In the genomic region with DNA sequence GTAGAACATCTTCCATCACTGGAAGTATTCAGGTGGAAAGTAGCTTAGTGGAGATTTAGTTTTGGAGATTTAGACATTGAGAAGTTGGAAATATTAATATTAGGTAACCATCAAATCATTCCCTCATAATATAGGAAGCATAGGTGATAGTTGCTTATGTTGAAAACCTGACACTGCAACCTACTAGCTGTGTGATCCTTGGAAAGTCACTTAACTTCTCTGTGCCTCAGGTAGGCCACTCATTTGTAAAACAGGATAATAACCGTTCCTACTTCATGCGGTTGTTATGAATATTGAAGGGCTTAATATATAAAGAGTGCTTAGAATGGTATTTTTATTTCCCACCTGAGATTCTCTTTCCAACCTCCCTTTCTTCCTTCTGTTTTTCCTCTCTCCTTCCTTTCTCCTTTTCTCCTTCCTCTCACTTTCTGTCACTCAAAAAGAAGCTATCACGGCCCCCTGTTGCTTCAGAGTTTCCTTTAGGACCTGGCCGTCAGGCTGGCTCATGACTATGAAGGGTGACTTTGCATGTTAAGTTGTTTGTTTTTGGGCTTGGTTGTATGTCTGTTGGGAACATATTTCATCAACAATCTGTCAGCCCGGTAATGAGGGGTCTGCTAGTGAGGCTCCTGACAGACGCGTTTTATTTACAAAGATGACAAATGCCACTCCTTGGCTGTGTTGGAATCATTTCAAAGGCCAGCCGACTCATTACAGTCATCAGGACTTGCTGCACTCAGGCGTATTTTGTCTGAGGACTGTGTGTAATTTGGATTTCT, we compare ENCODE assay signal across 1 cellular context.
TF ChIP-seq lines count a peak whose summit lies in the region.

No MANE protein-coding gene starts in this region.

TF ChIP-seq in K562, 482 proteins besides CTCF, POLR2A, EP300 and RAD21 (continued from another document and continues in another):
- TF ChIP-seq, protein P1, sequence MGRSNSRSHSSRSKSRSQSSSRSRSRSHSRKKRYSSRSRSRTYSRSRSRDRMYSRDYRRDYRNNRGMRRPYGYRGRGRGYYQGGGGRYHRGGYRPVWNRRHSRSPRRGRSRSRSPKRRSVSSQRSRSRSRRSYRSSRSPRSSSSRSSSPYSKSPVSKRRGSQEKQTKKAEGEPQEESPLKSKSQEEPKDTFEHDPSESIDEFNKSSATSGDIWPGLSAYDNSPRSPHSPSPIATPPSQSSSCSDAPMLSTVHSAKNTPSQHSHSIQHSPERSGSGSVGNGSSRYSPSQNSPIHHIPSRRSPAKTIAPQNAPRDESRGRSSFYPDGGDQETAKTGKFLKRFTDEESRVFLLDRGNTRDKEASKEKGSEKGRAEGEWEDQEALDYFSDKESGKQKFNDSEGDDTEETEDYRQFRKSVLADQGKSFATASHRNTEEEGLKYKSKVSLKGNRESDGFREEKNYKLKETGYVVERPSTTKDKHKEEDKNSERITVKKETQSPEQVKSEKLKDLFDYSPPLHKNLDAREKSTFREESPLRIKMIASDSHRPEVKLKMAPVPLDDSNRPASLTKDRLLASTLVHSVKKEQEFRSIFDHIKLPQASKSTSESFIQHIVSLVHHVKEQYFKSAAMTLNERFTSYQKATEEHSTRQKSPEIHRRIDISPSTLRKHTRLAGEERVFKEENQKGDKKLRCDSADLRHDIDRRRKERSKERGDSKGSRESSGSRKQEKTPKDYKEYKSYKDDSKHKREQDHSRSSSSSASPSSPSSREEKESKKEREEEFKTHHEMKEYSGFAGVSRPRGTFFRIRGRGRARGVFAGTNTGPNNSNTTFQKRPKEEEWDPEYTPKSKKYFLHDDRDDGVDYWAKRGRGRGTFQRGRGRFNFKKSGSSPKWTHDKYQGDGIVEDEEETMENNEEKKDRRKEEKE (IDR thresholded peaks at IDR 0.05; ENCODE audit: borderline replicate concordance in 1 of 2, control insufficient read depth in 1 of 2, low read depth in 2 of 2, low read length in 1 of 2): no peak
- TF ChIP-seq, protein P2, sequence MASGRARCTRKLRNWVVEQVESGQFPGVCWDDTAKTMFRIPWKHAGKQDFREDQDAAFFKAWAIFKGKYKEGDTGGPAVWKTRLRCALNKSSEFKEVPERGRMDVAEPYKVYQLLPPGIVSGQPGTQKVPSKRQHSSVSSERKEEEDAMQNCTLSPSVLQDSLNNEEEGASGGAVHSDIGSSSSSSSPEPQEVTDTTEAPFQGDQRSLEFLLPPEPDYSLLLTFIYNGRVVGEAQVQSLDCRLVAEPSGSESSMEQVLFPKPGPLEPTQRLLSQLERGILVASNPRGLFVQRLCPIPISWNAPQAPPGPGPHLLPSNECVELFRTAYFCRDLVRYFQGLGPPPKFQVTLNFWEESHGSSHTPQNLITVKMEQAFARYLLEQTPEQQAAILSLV (tag; IDR thresholded peaks at IDR 0.05): no peak
- TF ChIP-seq THRAP3 (IDR thresholded peaks at IDR 0.05; ENCODE audit: borderline replicate concordance) (no peak), YY1 (IDR thresholded peaks at IDR 0.05; ENCODE audit: borderline replicate concordance in 1 of 3, control insufficient read depth in 1 of 3, extremely low read depth in 1 of 3, insufficient read depth in 3 of 3, insufficient read length in 1 of 3, insufficient replicate concordance in 2 of 3, low read depth in 1 of 3, low read length in 2 of 3) (no peak), TRIM24 (IDR thresholded peaks at IDR 0.05) (no peak), HDAC2 (IDR thresholded peaks at IDR 0.05) (0 out of 2 replicates have a peak, but pooled peaks have one; percentile 18), TAF7 (tag; IDR thresholded peaks at IDR 0.05) (no peak), ZNF764 (CRISPR knock-in tag; IDR thresholded peaks at IDR 0.05; ENCODE audit: low read depth) (no peak), NRF1 (conservative IDR thresholded peaks at IDR 0.05 in 1 of 2, IDR thresholded peaks at IDR 0.05 in 1 of 2) (0 out of 4 replicates have a peak, but pooled peaks of 1 of the 2 experiments have one; percentile 21), FOXK1 (CRISPR knock-in tag; IDR thresholded peaks at IDR 0.05; ENCODE audit: borderline replicate concordance) (no peak), ZNF24 (IDR thresholded peaks at IDR 0.05) (no peak), ZNF121 (CRISPR knock-in tag; conservative IDR thresholded peaks at IDR 0.05) (no peak), ZNF146 (CRISPR knock-in tag; IDR thresholded peaks at IDR 0.05; ENCODE audit: unreplicated experiment) (no peak), KLF16 (IDR thresholded peaks at IDR 0.05) (no peak), MAFK (IDR thresholded peaks at IDR 0.05; ENCODE audit: low read length) (peak; percentile 29), ZBTB8A (IDR thresholded peaks at IDR 0.05; ENCODE audit: partially characterized antibody) (no peak), NFIX (CRISPR knock-in tag; IDR thresholded peaks at IDR 0.05; ENCODE audit: low read depth) (no peak), BMI1 (IDR thresholded peaks at IDR 0.05; ENCODE audit: low read length) (no peak), ZFP36 (IDR thresholded peaks at IDR 0.05; ENCODE audit: low read depth, low read length, partially characterized antibody) (peak; percentile 77), ZNF347 (CRISPR knock-in tag; IDR thresholded peaks at IDR 0.05; ENCODE audit: low read depth) (no peak), FOXK2 (conservative IDR thresholded peaks at IDR 0.05 in 1 of 2, IDR thresholded peaks at IDR 0.05 in 1 of 2; ENCODE audit: low read depth in 2 of 2) (0 out of 4 replicates have a peak, but pooled peaks have one; percentile 31 to 48), MTA3 (IDR thresholded peaks at IDR 0.05; ENCODE audit: borderline replicate concordance) (no peak), ZNF224 (CRISPR knock-in tag; IDR thresholded peaks at IDR 0.05) (no peak), HOXB6 (CRISPR knock-in tag; IDR thresholded peaks at IDR 0.05; ENCODE audit: borderline replicate concordance) (no peak), HMG20B (CRISPR knock-in tag; IDR thresholded peaks at IDR 0.05) (no peak), SIRT6 (IDR thresholded peaks at IDR 0.05; ENCODE audit: low read depth, low read length) (no peak), ZNF184 (CRISPR knock-in tag; IDR thresholded peaks at IDR 0.05) (no peak), ZSCAN29 (IDR thresholded peaks at IDR 0.05) (no peak), ZNF274 (IDR thresholded peaks at IDR 0.05; ENCODE audit: borderline replicate concordance, low read depth, low read length) (no peak), KHSRP (IDR thresholded peaks at IDR 0.05) (no peak), MEIS2 (IDR thresholded peaks at IDR 0.05; ENCODE audit: partially characterized antibody) (peak; percentile 97), TAF9B (IDR thresholded peaks at IDR 0.05; ENCODE audit: partially characterized antibody) (no peak)
- TF ChIP-seq, protein P3, sequence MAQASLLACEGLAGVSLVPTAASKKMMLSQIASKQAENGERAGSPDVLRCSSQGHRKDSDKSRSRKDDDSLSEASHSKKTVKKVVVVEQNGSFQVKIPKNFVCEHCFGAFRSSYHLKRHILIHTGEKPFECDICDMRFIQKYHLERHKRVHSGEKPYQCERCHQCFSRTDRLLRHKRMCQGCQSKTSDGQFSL (CRISPR knock-in tag; IDR thresholded peaks at IDR 0.05): no peak
- TF ChIP-seq, protein P3 (tag; IDR thresholded peaks at IDR 0.05): no peak
- TF ChIP-seq, protein P4, sequence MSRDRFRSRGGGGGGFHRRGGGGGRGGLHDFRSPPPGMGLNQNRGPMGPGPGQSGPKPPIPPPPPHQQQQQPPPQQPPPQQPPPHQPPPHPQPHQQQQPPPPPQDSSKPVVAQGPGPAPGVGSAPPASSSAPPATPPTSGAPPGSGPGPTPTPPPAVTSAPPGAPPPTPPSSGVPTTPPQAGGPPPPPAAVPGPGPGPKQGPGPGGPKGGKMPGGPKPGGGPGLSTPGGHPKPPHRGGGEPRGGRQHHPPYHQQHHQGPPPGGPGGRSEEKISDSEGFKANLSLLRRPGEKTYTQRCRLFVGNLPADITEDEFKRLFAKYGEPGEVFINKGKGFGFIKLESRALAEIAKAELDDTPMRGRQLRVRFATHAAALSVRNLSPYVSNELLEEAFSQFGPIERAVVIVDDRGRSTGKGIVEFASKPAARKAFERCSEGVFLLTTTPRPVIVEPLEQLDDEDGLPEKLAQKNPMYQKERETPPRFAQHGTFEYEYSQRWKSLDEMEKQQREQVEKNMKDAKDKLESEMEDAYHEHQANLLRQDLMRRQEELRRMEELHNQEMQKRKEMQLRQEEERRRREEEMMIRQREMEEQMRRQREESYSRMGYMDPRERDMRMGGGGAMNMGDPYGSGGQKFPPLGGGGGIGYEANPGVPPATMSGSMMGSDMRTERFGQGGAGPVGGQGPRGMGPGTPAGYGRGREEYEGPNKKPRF (IDR thresholded peaks at IDR 0.05; ENCODE audit: low read depth, low read length): no peak
- TF ChIP-seq, protein P5, sequence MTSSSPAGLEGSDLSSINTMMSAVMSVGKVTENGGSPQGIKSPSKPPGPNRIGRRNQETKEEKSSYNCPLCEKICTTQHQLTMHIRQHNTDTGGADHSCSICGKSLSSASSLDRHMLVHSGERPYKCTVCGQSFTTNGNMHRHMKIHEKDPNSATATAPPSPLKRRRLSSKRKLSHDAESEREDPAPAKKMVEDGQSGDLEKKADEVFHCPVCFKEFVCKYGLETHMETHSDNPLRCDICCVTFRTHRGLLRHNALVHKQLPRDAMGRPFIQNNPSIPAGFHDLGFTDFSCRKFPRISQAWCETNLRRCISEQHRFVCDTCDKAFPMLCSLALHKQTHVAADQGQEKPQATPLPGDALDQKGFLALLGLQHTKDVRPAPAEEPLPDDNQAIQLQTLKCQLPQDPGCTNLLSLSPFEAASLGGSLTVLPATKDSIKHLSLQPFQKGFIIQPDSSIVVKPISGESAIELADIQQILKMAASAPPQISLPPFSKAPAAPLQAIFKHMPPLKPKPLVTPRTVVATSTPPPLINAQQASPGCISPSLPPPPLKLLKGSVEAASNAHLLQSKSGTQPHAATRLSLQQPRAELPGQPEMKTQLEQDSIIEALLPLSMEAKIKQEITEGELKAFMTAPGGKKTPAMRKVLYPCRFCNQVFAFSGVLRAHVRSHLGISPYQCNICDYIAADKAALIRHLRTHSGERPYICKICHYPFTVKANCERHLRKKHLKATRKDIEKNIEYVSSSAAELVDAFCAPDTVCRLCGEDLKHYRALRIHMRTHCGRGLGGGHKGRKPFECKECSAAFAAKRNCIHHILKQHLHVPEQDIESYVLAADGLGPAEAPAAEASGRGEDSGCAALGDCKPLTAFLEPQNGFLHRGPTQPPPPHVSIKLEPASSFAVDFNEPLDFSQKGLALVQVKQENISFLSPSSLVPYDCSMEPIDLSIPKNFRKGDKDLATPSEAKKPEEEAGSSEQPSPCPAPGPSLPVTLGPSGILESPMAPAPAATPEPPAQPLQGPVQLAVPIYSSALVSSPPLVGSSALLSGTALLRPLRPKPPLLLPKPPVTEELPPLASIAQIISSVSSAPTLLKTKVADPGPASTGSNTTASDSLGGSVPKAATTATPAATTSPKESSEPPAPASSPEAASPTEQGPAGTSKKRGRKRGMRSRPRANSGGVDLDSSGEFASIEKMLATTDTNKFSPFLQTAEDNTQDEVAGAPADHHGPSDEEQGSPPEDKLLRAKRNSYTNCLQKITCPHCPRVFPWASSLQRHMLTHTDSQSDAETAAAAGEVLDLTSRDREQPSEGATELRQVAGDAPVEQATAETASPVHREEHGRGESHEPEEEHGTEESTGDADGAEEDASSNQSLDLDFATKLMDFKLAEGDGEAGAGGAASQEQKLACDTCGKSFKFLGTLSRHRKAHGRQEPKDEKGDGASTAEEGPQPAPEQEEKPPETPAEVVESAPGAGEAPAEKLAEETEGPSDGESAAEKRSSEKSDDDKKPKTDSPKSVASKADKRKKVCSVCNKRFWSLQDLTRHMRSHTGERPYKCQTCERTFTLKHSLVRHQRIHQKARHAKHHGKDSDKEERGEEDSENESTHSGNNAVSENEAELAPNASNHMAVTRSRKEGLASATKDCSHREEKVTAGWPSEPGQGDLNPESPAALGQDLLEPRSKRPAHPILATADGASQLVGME (CRISPR knock-in tag; IDR thresholded peaks at IDR 0.05): no peak
- TF ChIP-seq, protein P6, sequence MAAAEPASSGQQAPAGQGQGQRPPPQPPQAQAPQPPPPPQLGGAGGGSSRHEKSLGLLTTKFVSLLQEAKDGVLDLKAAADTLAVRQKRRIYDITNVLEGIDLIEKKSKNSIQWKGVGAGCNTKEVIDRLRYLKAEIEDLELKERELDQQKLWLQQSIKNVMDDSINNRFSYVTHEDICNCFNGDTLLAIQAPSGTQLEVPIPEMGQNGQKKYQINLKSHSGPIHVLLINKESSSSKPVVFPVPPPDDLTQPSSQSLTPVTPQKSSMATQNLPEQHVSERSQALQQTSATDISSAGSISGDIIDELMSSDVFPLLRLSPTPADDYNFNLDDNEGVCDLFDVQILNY (CRISPR knock-in tag; IDR thresholded peaks at IDR 0.05): no peak
- TF ChIP-seq, protein P7, sequence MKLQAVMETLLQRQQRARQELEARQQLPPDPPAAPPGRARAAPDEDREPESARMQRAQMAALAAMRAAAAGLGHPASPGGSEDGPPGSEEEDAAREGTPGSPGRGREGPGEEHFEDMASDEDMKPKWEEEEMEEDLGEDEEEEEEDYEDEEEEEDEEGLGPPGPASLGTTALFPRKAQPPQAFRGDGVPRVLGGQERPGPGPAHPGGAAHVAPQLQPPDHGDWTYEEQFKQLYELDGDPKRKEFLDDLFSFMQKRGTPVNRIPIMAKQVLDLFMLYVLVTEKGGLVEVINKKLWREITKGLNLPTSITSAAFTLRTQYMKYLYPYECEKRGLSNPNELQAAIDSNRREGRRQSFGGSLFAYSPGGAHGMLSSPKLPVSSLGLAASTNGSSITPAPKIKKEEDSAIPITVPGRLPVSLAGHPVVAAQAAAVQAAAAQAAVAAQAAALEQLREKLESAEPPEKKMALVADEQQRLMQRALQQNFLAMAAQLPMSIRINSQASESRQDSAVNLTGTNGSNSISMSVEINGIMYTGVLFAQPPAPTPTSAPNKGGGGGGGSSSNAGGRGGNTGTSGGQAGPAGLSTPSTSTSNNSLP (IDR thresholded peaks at IDR 0.05; ENCODE audit: borderline replicate concordance, low read depth, low read length): no peak
- TF ChIP-seq, protein P8, sequence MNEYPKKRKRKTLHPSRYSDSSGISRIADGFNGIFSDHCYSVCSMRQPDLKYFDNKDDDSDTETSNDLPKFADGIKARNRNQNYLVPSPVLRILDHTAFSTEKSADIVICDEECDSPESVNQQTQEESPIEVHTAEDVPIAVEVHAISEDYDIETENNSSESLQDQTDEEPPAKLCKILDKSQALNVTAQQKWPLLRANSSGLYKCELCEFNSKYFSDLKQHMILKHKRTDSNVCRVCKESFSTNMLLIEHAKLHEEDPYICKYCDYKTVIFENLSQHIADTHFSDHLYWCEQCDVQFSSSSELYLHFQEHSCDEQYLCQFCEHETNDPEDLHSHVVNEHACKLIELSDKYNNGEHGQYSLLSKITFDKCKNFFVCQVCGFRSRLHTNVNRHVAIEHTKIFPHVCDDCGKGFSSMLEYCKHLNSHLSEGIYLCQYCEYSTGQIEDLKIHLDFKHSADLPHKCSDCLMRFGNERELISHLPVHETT (CRISPR knock-in tag; conservative IDR thresholded peaks at IDR 0.05 in 1 of 2, IDR thresholded peaks at IDR 0.05 in 1 of 2): 0 out of 4 replicates have a peak, but pooled peaks of 1 of the 2 experiments have one; percentile 32
- TF ChIP-seq, protein P9, sequence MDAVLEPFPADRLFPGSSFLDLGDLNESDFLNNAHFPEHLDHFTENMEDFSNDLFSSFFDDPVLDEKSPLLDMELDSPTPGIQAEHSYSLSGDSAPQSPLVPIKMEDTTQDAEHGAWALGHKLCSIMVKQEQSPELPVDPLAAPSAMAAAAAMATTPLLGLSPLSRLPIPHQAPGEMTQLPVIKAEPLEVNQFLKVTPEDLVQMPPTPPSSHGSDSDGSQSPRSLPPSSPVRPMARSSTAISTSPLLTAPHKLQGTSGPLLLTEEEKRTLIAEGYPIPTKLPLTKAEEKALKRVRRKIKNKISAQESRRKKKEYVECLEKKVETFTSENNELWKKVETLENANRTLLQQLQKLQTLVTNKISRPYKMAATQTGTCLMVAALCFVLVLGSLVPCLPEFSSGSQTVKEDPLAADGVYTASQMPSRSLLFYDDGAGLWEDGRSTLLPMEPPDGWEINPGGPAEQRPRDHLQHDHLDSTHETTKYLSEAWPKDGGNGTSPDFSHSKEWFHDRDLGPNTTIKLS (IDR thresholded peaks at IDR 0.05; ENCODE audit: borderline replicate concordance, low read depth): no peak
